23 cellular contexts compared by ENCODE assay signal in the genomic region with DNA sequence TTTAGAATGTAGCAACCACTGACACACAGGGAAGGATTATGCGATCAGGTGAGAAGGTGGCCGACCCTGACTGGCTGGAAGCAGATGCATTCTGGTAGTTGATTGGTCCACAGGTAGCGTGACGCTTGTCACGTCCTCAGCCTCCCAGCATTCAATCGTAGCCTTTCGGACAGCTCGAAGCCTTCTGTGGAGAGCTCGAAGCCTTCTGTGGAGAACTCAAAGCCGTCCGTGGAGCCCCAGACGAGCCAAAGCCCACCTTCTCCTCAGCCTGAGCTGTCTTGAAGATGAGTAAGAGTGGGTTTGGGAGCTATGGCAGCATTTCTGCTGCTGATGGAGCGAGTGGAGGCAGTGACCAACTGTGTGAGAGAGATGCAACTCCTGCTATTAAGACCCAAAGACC. TPM values are rescaled to one million over a fixed set of nuclear protein-coding genes. Genes with fewer than 3 reads are reported as not detected.
"Had no signal": no experiment of that assay in that cellular context is flagged by ENCODE, and none has a peak within 500 bp of the region (broad histone marks: within the 10 kb centered on the region; RNA-seq: fewer than 3 reads in every experiment).

No MANE protein-coding gene starts in this region.

- H3K79me2 ChIP-seq: hepatocyte had no signal

- H3K9me3 ChIP-seq: esophagus muscularis mucosa, gastroesophageal sphincter, heart left ventricle, left lung, lower lobe of right lung, mucosa of descending colon had no signal

- H3K4me1 ChIP-seq: esophagus muscularis mucosa, foreskin keratinocyte, gastroesophageal sphincter, heart left ventricle, left lung, lower lobe of right lung had no signal

- FAIRE-seq: colon, endothelial cell of umbilical vein, frontal cortex had no signal

- ATAC-seq: foreskin keratinocyte, gastroesophageal sphincter, heart left ventricle, left cardiac atrium, left lung, left ventricle myocardium superior, lower lobe of right lung, mucosa of descending colon had no signal

- H3K4me2 ChIP-seq: hepatocyte had no signal

- H3K4me3 ChIP-seq: coronary artery, dorsolateral prefrontal cortex, esophagus muscularis mucosa, gastroesophageal sphincter, heart left ventricle, hepatocyte, left lung, lower lobe of right lung, mucosa of descending colon had no signal

- H3K27ac ChIP-seq: coronary artery, dorsolateral prefrontal cortex, esophagus muscularis mucosa, foreskin keratinocyte, gastroesophageal sphincter, heart left ventricle, hepatocyte, left lung, lower lobe of right lung had no signal

- DNase-seq: dermis blood vessel endothelial cell; dorsolateral prefrontal cortex; effector CD4-positive, alpha-beta T cell; effector memory CD4-positive, alpha-beta T cell; foreskin keratinocyte; heart left ventricle; immature natural killer cell; islet precursor cell; left cardiac atrium; left lung; left ventricle myocardium superior; lower lobe of right lung; mesenchymal stem cell; mucosa of descending colon had no signal

- H3K27me3 ChIP-seq: esophagus muscularis mucosa, foreskin keratinocyte, gastroesophageal sphincter, heart left ventricle, hepatocyte, left lung had no signal

- H2AFZ ChIP-seq: hepatocyte had no signal

RNA-seq across cellular contexts. Expression of gene RPA4, which starts 0.3 kb away (rescaled TPM):
- total RNA-seq: epithelial cell of proximal tubule, myocyte had no signal
